Comparison of ENCODE assay signal across 14 cellular contexts in the genomic region with DNA sequence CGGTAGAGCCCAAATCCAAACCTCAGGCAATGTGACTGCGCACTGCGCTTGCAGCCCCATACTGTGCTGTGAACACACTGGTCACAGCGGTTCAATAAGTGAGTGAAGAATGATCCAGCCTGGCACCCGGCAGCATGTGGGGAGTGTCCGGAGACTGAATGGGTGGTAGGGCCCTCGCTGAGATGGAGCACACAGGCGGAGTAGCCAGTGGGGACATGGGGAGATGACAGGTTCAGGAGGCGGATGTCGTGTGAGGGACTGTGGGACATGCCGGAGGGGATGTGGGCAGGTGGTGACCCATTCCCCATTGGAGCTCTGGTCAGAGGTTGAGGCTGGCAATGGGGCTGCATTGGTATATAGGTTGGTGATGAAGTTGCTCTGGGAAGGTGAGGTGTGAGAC. TPM values are rescaled to one million over a fixed set of nuclear protein-coding genes. Genes with fewer than 3 reads are reported as not detected.
"Had no signal": no experiment of that assay in that cellular context is flagged by ENCODE, and none has a peak within 500 bp of the region (broad histone marks: within the 10 kb centered on the region; RNA-seq: fewer than 3 reads in every experiment).

No MANE protein-coding gene starts in this region.

- DNase-seq: activated gamma-delta T cell had no signal

- FAIRE-seq: endometrium, urothelium cell line had no signal

- H3K36me3 ChIP-seq: breast epithelium, esophagus muscularis mucosa, WERI-Rb-1 had no signal

- H3K9me3 ChIP-seq: breast epithelium, esophagus muscularis mucosa had no signal

- H3K27me3 ChIP-seq: breast epithelium, esophagus muscularis mucosa had no signal

- H3K4me3 ChIP-seq: breast epithelium, esophagus muscularis mucosa, lung, smooth muscle cell had no signal

- H3K27ac ChIP-seq: breast epithelium, esophagus muscularis mucosa, WERI-Rb-1 had no signal

- H3K4me2 ChIP-seq: smooth muscle cell had no signal

RNA-seq across cellular contexts. Expression of a gene that starts 5.6 kb away (rescaled TPM):
- total RNA-seq: activated CD4-positive, alpha-beta memory T cell treated with anti-CD3 and anti-CD28 coated beads, Interleukin-2, amount 10 ng/mL, durations not matched to agents 7 days and 5 days; activated CD4-positive, alpha-beta T cell treated with anti-CD3 and anti-CD28 coated beads for 36 hours; activated naive CD8-positive, alpha-beta T cell treated with anti-CD3 and anti-CD28 coated beads, Interleukin-2, amount 10 ng/mL, durations not matched to agents 7 days and 5 days; aorta; esophagus muscularis mucosa; fibroblast of villous mesenchyme; lung; smooth muscle cell; T-helper 1 cell treated with Interleukin-12 subunit alpha and Interleukin-12 subunit beta and Interleukin-4 antibody, amounts not matched to agents 30 ng/mL and 1 ng/mL, for 36 hours had no signal
- polyA plus RNA-seq: aorta, smooth muscle cell had no signal

RNA-seq across cellular contexts. Expression of a gene that starts 8.2 kb away (rescaled TPM):
- total RNA-seq: activated CD4-positive, alpha-beta memory T cell treated with anti-CD3 and anti-CD28 coated beads, Interleukin-2, amount 10 ng/mL, durations not matched to agents 7 days and 5 days; activated CD4-positive, alpha-beta T cell treated with anti-CD3 and anti-CD28 coated beads for 36 hours; activated naive CD8-positive, alpha-beta T cell treated with anti-CD3 and anti-CD28 coated beads, Interleukin-2, amount 10 ng/mL, durations not matched to agents 7 days and 5 days; T-helper 1 cell treated with Interleukin-12 subunit alpha and Interleukin-12 subunit beta and Interleukin-4 antibody, amounts not matched to agents 30 ng/mL and 1 ng/mL, for 36 hours had no signal

RNA-seq across cellular contexts. Expression of a gene that starts 12.2 kb away (rescaled TPM):
- total RNA-seq: activated CD4-positive, alpha-beta T cell treated with anti-CD3 and anti-CD28 coated beads for 36 hours; activated naive CD8-positive, alpha-beta T cell treated with anti-CD3 and anti-CD28 coated beads, Interleukin-2, amount 10 ng/mL, durations not matched to agents 7 days and 5 days; fibroblast of villous mesenchyme; smooth muscle cell; T-helper 1 cell treated with Interleukin-12 subunit alpha and Interleukin-12 subunit beta and Interleukin-4 antibody, amounts not matched to agents 30 ng/mL and 1 ng/mL, for 36 hours had no signal

RNA-seq across cellular contexts. Expression of a gene that starts 33.9 kb away (rescaled TPM):
- total RNA-seq: activated CD4-positive, alpha-beta memory T cell treated with anti-CD3 and anti-CD28 coated beads, Interleukin-2, amount 10 ng/mL, durations not matched to agents 7 days and 5 days; activated CD4-positive, alpha-beta T cell treated with anti-CD3 and anti-CD28 coated beads for 36 hours; activated naive CD8-positive, alpha-beta T cell treated with anti-CD3 and anti-CD28 coated beads, Interleukin-2, amount 10 ng/mL, durations not matched to agents 7 days and 5 days; T-helper 1 cell treated with Interleukin-12 subunit alpha and Interleukin-12 subunit beta and Interleukin-4 antibody, amounts not matched to agents 30 ng/mL and 1 ng/mL, for 36 hours had no signal
